1 cellular context compared by ENCODE assay signal in the genomic region with DNA sequence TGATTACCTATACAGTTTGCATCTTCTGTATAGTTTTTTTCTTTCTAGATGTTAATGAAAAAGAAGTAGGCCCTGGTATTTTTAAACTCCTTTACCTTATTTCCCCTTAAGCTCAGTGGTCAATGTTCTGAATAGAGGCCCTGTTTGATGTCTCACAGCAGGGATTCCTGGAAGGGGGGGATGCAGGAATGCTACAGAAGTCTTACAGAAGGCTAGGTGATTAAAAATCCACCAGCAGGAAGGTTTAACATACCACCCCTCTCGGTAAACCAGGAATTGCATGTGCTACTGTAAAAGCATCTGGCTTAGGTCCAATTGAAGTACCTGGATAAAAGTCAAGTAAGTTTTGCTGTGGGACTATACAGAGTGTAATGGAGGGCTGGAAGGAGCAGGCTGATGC.
TF ChIP-seq lines count a peak whose summit lies in the region.

No MANE protein-coding gene starts in this region.

TF ChIP-seq in HEK293T, 16 proteins besides CTCF, POLR2A, EP300 and RAD21 (continued from another document):
- no peak for TF ChIP-seq SP1 (IDR thresholded peaks at IDR 0.05)
- no peak for TF ChIP-seq ARNT (IDR thresholded peaks at IDR 0.05)
- no peak for TF ChIP-seq BHLHE40 (IDR thresholded peaks at IDR 0.05; ENCODE audit: borderline replicate concordance)
- TF ChIP-seq HDGF (IDR thresholded peaks at IDR 0.05; ENCODE audit: borderline replicate concordance) = no peak
- no peak for TF ChIP-seq TARDBP (IDR thresholded peaks at IDR 0.05)
- no peak for TF ChIP-seq NFRKB (IDR thresholded peaks at IDR 0.05)
- no peak for TF ChIP-seq CTBP1 (IDR thresholded peaks at IDR 0.05; ENCODE audit: borderline replicate concordance)
- TF ChIP-seq FOXA1 (IDR thresholded peaks at IDR 0.05) = no peak
- TF ChIP-seq ELF4 (IDR thresholded peaks at IDR 0.05) = no peak
